ENCODE assay signal across 10 cellular contexts in the genomic region with DNA sequence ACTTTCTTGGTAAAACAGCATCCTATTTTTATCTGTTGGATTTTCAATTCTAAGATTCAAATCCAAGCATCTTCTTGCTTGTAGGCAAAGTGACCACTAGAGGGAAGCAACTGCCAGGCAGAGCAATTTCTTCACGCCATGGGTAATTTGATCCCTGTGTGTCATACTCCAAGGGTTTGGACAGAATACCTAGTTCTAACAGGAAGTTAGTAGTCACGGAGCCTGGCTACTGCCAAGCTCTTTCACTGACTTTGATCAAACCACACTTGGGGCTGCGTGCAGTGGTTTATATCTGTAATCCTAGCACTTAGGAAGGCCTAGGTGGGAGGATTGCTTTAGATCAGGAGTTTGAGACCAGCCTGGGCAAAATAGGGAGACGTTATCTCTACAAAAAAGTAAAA.
DNase-seq lines count a peak whose midpoint lies in the region; ATAC-seq and TF ChIP-seq lines count a peak whose summit lies in the region.
"Had no signal": no experiment of that assay in that cellular context is flagged by ENCODE, and none has a peak within 500 bp of the region (broad histone marks: within the 10 kb centered on the region; RNA-seq: fewer than 3 reads in every experiment).

No MANE protein-coding gene starts in this region.

- peak overlapping the region; percentile 39 for H3K27ac ChIP-seq in subcutaneous abdominal adipose tissue (ENCODE audit: low read depth, low read length)

- H3K4me1 Mint-ChIP-seq in activated T-helper 2 cell treated with anti-CD3 and anti-CD28 coated beads, Interferon-gamma antibody, Interleukin-2, Interleukin-4, amounts not matched to agents 10 μg/mL and 5 μg/mL and 100 μg/mL, durations not matched to agents 14 hours and 24 hours and 36 hours (ENCODE audit: low read depth): no peaks in the 10 kb centered on the region

- peaks cover 0 to 36% (median 15%) of the 10 kb centered on the region in 5 donors for H3K4me1 ChIP-seq in subcutaneous abdominal adipose tissue (ENCODE audit: control insufficient read depth in 5 of 5, insufficient read depth in 5 of 5, low read length in 5 of 5)

- H3K27me3 Mint-ChIP-seq in activated T-helper 2 cell treated with anti-CD3 and anti-CD28 coated beads, Interferon-gamma antibody, Interleukin-2, Interleukin-4, amounts not matched to agents 10 μg/mL and 5 μg/mL and 100 μg/mL, durations not matched to agents 14 hours and 24 hours and 36 hours (ENCODE audit: low read depth): peaks cover 7% of the 10 kb centered on the region

- peak overlapping the region in 1 of 5 donors; percentile 20 for H3K9ac ChIP-seq in subcutaneous abdominal adipose tissue (ENCODE audit: low read length in 5 of 5)

- no peak overlapping the region for H3K4me3 Mint-ChIP-seq in activated T-helper 2 cell treated with anti-CD3 and anti-CD28 coated beads, Interferon-gamma antibody, Interleukin-2, Interleukin-4, amounts not matched to agents 10 μg/mL and 5 μg/mL and 100 μg/mL, durations not matched to agents 14 hours and 24 hours and 36 hours (ENCODE audit: low read depth)
- H3K4me3 Mint-ChIP-seq: activated T-cell treated with anti-CD3 and anti-CD28 coated beads, Interleukin-2, amount 50 U/mL, for 72 hours; stimulated activated naive CD8-positive, alpha-beta T cell treated with anti-CD3 and anti-CD28 coated beads, Interleukin-15, Interleukin-2, amounts not matched to agents 100 ng/mL and 50 ng/mL, for 24 hours had no signal

- no peak overlapping the region for H3K4me3 ChIP-seq in GM06990 (replicated peaks; ENCODE audit: low read depth, low read length)
- no peak overlapping the region for H3K4me3 ChIP-seq in subcutaneous abdominal adipose tissue (ENCODE audit: low read depth in 1 of 5, low read length in 5 of 5)

- H3K36me3 ChIP-seq in GM06990 (ENCODE audit: control insufficient read depth, insufficient read depth, low read length) (no peaks in the 10 kb centered on the region), subcutaneous abdominal adipose tissue (ENCODE audit: control insufficient read depth in 5 of 5, insufficient read depth in 5 of 5, low read length in 5 of 5) (no peaks in the 10 kb centered on the region)

- no peaks in the 10 kb centered on the region for H3K9me3 Mint-ChIP-seq in activated T-helper 2 cell treated with anti-CD3 and anti-CD28 coated beads, Interferon-gamma antibody, Interleukin-2, Interleukin-4, amounts not matched to agents 10 μg/mL and 5 μg/mL and 100 μg/mL, durations not matched to agents 14 hours and 24 hours and 36 hours
- H3K9me3 Mint-ChIP-seq: activated T-cell treated with anti-CD3 and anti-CD28 coated beads, Interleukin-2, amount 50 U/mL, for 72 hours; stimulated activated naive CD8-positive, alpha-beta T cell treated with anti-CD3 and anti-CD28 coated beads, Interleukin-15, Interleukin-2, amounts not matched to agents 100 ng/mL and 50 ng/mL, for 24 hours had no signal

- H3K27me3 ChIP-seq in GM06990 (replicated peaks; ENCODE audit: control insufficient read depth, insufficient read depth, low read length): no peaks in the 10 kb centered on the region
- no peaks in the 10 kb centered on the region for H3K27me3 ChIP-seq in subcutaneous abdominal adipose tissue (ENCODE audit: control insufficient read depth in 5 of 5, insufficient read depth in 4 of 5, low read length in 5 of 5)

- peak; percentile 72 for TF ChIP-seq CTCF in GM06990 (IDR thresholded peaks at IDR 0.05; ENCODE audit: insufficient read depth, low read length, poor library complexity, severe bottlenecking)

- intact Hi-C loops in activated T-helper 2 cell treated with anti-CD3 and anti-CD28 coated beads, Interferon-gamma antibody, Interleukin-2, Interleukin-4, amounts not matched to agents 10 μg/mL and 5 μg/mL and 100 μg/mL, durations not matched to agents 14 hours and 24 hours and 36 hours (cut with micrococcal nuclease): loop anchor here (5.0 to 10.0 kb wide), 3 partner anchors 903 to 1071 kb away; no protein-coding TSS in a partner anchor

- H3K27ac Mint-ChIP-seq in activated T-helper 2 cell treated with anti-CD3 and anti-CD28 coated beads, Interferon-gamma antibody, Interleukin-2, Interleukin-4, amounts not matched to agents 10 μg/mL and 5 μg/mL and 100 μg/mL, durations not matched to agents 14 hours and 24 hours and 36 hours: no peak overlapping the region
- H3K27ac Mint-ChIP-seq: activated T-cell treated with anti-CD3 and anti-CD28 coated beads, Interleukin-2, amount 50 U/mL, for 72 hours; stimulated activated naive CD8-positive, alpha-beta T cell treated with anti-CD3 and anti-CD28 coated beads, Interleukin-15, Interleukin-2, amounts not matched to agents 100 ng/mL and 50 ng/mL, for 24 hours had no signal

- ATAC-seq in GM21390 (IDR thresholded peaks at IDR 0.05; ENCODE audit: unreplicated experiment): no peak
- ATAC-seq: activated T-cell treated with anti-CD3 and anti-CD28 coated beads, Interleukin-2, amount 50 U/mL, for 72 hours had no signal

- H3K36me3 Mint-ChIP-seq in activated T-helper 2 cell treated with anti-CD3 and anti-CD28 coated beads, Interferon-gamma antibody, Interleukin-2, Interleukin-4, amounts not matched to agents 10 μg/mL and 5 μg/mL and 100 μg/mL, durations not matched to agents 14 hours and 24 hours and 36 hours (ENCODE audit: low read depth): no peaks in the 10 kb centered on the region

- DNase-seq in GM06990 (ENCODE audit: extremely low read depth, insufficient read length) (peak; percentile 7), HuH-7.5 (ENCODE audit: low spot score) (peak; percentile 48), NCI-H82 (lab: John Stamatoyannopoulos, UW) (peak; percentile 86), brain pericyte (ENCODE audit: low read depth, low spot score) (peak; percentile 88), iris pigment epithelial cell (ENCODE audit: low read depth) (peak; percentile 100)
- no peak for DNase-seq in activated T-helper 2 cell treated with anti-CD3 and anti-CD28 coated beads, Interferon-gamma antibody, Interleukin-2, Interleukin-4, amounts not matched to agents 10 μg/mL and 5 μg/mL and 100 μg/mL, durations not matched to agents 14 hours and 24 hours and 36 hours (ENCODE audit: low spot score)

- H3K9me3 ChIP-seq in subcutaneous abdominal adipose tissue (ENCODE audit: control insufficient read depth in 5 of 5, low read length in 5 of 5): peaks cover 0 to 10% (median 7%) of the 10 kb centered on the region in 5 donors
